1 cellular context compared by ENCODE assay signal in the genomic region with DNA sequence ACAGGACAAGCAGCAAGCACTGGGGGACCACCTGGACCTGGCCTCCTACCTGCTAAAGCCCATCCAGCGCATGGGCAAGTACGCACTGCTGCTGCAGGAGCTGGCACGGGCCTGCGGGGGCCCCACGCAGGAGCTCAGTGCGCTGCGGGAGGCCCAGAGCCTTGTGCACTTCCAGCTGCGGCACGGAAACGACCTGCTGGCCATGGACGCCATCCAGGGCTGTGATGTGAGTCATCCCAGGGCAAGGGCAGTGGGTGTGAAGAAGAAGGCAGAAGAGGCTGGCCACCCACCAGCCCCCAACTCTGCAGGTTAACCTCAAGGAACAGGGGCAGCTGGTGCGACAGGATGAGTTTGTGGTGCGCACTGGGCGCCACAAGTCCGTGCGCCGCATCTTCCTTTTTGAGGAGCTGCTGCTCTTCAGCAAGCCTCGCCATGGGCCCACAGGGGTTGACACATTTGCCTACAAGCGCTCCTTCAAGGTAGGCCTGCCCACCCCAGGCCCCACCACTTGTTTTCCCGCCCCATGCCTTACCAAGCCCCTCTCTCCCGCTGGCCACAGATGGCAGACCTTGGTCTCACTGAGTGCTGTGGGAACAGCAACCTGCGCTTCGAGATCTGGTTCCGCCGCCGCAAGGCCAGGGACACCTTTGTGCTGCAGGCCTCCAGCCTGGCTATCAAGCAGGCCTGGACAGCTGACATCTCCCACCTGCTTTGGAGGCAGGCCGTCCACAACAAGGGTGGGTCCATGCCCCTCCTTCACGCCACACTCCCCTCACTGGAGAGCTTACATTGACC.
TF ChIP-seq lines count a peak whose summit lies in the region.

No MANE protein-coding gene starts in this region.

TF ChIP-seq in HEK293, 187 proteins besides CTCF, POLR2A, EP300 and RAD21:
- 0 out of 2 replicates have a peak, but pooled peaks have one; percentile 10 for TF ChIP-seq EGR2 (tag by site-specific recombination; IDR thresholded peaks at IDR 0.05; ENCODE audit: low read depth)
- no peak for TF ChIP-seq ZNF530 (tag by site-specific recombination; IDR thresholded peaks at IDR 0.05; ENCODE audit: low read depth)
